In the genomic region with DNA sequence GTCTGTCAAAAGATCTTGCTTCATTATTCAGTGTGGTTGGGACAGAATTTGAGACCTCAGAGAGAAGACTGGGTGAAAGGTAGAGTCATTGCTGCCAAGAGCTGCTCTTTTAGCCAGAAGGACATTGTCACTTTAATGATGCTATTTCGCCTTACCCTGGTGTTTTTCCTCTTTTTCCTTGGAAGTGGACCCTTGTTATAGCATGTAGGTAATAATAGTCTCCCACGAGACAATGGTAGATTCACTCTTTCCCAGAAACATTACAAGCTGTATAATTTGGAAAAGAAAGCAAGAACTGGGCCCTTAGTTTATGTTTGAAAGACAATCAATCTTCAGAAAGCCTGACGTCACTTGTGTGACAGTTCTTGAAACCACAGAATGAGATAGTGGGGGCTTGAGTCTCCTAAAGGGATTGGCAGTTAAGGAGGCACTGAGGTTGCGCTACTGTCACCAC, we compare ENCODE assay signal across 1 cellular context.
A peak's percentile ranks its signal among the peaks of the same experiment; 100 is the strongest.
TF ChIP-seq lines count a peak whose summit lies in the region.

No MANE protein-coding gene starts in this region.

TF ChIP-seq in HEK293, 187 proteins besides CTCF, POLR2A, EP300 and RAD21 (continued from another document and continues in another):
- TF ChIP-seq, protein P1, sequence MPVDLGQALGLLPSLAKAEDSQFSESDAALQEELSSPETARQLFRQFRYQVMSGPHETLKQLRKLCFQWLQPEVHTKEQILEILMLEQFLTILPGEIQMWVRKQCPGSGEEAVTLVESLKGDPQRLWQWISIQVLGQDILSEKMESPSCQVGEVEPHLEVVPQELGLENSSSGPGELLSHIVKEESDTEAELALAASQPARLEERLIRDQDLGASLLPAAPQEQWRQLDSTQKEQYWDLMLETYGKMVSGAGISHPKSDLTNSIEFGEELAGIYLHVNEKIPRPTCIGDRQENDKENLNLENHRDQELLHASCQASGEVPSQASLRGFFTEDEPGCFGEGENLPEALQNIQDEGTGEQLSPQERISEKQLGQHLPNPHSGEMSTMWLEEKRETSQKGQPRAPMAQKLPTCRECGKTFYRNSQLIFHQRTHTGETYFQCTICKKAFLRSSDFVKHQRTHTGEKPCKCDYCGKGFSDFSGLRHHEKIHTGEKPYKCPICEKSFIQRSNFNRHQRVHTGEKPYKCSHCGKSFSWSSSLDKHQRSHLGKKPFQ (tag by site-specific recombination; IDR thresholded peaks at IDR 0.05), result 0 out of 2 replicates have a peak, but pooled peaks have one; percentile 40
- no peak for TF ChIP-seq ZNF292 (tag by site-specific recombination; IDR thresholded peaks at IDR 0.05; ENCODE audit: borderline replicate concordance, low read depth)
- no peak for TF ChIP-seq ZIC2 (tag by site-specific recombination; IDR thresholded peaks at IDR 0.05)
- TF ChIP-seq GLIS2 (tag by site-specific recombination; IDR thresholded peaks at IDR 0.05), result peak; percentile 45
- no peak for TF ChIP-seq ZNF174 (tag by site-specific recombination; IDR thresholded peaks at IDR 0.05)
- no peak for TF ChIP-seq ZNF624 (tag by site-specific recombination; IDR thresholded peaks at IDR 0.05)
- TF ChIP-seq ZXDB (tag by site-specific recombination; IDR thresholded peaks at IDR 0.05), result peak; percentile 95
- TF ChIP-seq, protein P2, sequence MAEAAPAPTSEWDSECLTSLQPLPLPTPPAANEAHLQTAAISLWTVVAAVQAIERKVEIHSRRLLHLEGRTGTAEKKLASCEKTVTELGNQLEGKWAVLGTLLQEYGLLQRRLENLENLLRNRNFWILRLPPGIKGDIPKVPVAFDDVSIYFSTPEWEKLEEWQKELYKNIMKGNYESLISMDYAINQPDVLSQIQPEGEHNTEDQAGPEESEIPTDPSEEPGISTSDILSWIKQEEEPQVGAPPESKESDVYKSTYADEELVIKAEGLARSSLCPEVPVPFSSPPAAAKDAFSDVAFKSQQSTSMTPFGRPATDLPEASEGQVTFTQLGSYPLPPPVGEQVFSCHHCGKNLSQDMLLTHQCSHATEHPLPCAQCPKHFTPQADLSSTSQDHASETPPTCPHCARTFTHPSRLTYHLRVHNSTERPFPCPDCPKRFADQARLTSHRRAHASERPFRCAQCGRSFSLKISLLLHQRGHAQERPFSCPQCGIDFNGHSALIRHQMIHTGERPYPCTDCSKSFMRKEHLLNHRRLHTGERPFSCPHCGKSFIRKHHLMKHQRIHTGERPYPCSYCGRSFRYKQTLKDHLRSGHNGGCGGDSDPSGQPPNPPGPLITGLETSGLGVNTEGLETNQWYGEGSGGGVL (tag by site-specific recombination; IDR thresholded peaks at IDR 0.05), result 0 out of 2 replicates have a peak, but pooled peaks have one; percentile 31
- peak; percentile 79 for TF ChIP-seq ZBTB48 (tag by site-specific recombination; IDR thresholded peaks at IDR 0.05)
- peak; percentile 87 for TF ChIP-seq KLF10 (tag by site-specific recombination; IDR thresholded peaks at IDR 0.05)
- 0 out of 2 replicates have a peak, but pooled peaks have one; percentile 61 for TF ChIP-seq ZNF610 (tag by site-specific recombination; IDR thresholded peaks at IDR 0.05; ENCODE audit: borderline replicate concordance)
- no peak for TF ChIP-seq GLI4 (tag by site-specific recombination; IDR thresholded peaks at IDR 0.05)
- peak; percentile 72; the same call in 1 of the 2 replicates for TF ChIP-seq ZBTB17 (tag by site-specific recombination; IDR thresholded peaks at IDR 0.05)
- TF ChIP-seq, protein P3, sequence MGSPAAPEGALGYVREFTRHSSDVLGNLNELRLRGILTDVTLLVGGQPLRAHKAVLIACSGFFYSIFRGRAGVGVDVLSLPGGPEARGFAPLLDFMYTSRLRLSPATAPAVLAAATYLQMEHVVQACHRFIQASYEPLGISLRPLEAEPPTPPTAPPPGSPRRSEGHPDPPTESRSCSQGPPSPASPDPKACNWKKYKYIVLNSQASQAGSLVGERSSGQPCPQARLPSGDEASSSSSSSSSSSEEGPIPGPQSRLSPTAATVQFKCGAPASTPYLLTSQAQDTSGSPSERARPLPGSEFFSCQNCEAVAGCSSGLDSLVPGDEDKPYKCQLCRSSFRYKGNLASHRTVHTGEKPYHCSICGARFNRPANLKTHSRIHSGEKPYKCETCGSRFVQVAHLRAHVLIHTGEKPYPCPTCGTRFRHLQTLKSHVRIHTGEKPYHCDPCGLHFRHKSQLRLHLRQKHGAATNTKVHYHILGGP (tag by site-specific recombination; IDR thresholded peaks at IDR 0.05), result 0 out of 2 replicates have a peak, but pooled peaks have one; percentile 35
- TF ChIP-seq ZNF560 (tag by site-specific recombination; IDR thresholded peaks at IDR 0.05; ENCODE audit: borderline replicate concordance), result no peak
- TF ChIP-seq, protein P4, sequence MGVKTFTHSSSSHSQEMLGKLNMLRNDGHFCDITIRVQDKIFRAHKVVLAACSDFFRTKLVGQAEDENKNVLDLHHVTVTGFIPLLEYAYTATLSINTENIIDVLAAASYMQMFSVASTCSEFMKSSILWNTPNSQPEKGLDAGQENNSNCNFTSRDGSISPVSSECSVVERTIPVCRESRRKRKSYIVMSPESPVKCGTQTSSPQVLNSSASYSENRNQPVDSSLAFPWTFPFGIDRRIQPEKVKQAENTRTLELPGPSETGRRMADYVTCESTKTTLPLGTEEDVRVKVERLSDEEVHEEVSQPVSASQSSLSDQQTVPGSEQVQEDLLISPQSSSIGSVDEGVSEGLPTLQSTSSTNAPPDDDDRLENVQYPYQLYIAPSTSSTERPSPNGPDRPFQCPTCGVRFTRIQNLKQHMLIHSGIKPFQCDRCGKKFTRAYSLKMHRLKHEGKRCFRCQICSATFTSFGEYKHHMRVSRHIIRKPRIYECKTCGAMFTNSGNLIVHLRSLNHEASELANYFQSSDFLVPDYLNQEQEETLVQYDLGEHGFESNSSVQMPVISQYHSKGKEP (tag by site-specific recombination; IDR thresholded peaks at IDR 0.05), result peak; percentile 67
- TF ChIP-seq, protein P5, sequence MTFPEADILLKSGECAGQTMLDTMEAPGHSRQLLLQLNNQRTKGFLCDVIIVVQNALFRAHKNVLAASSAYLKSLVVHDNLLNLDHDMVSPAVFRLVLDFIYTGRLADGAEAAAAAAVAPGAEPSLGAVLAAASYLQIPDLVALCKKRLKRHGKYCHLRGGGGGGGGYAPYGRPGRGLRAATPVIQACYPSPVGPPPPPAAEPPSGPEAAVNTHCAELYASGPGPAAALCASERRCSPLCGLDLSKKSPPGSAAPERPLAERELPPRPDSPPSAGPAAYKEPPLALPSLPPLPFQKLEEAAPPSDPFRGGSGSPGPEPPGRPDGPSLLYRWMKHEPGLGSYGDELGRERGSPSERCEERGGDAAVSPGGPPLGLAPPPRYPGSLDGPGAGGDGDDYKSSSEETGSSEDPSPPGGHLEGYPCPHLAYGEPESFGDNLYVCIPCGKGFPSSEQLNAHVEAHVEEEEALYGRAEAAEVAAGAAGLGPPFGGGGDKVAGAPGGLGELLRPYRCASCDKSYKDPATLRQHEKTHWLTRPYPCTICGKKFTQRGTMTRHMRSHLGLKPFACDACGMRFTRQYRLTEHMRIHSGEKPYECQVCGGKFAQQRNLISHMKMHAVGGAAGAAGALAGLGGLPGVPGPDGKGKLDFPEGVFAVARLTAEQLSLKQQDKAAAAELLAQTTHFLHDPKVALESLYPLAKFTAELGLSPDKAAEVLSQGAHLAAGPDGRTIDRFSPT (tag by site-specific recombination; IDR thresholded peaks at IDR 0.05), result peak; percentile 87
- TF ChIP-seq, protein P6, sequence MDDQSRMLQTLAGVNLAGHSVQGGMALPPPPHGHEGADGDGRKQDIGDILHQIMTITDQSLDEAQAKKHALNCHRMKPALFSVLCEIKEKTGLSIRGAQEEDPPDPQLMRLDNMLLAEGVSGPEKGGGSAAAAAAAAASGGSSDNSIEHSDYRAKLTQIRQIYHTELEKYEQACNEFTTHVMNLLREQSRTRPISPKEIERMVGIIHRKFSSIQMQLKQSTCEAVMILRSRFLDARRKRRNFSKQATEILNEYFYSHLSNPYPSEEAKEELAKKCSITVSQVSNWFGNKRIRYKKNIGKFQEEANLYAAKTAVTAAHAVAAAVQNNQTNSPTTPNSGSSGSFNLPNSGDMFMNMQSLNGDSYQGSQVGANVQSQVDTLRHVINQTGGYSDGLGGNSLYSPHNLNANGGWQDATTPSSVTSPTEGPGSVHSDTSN (CRISPR knock-in tag; IDR thresholded peaks at IDR 0.05), result no peak
- TF ChIP-seq, protein P7, sequence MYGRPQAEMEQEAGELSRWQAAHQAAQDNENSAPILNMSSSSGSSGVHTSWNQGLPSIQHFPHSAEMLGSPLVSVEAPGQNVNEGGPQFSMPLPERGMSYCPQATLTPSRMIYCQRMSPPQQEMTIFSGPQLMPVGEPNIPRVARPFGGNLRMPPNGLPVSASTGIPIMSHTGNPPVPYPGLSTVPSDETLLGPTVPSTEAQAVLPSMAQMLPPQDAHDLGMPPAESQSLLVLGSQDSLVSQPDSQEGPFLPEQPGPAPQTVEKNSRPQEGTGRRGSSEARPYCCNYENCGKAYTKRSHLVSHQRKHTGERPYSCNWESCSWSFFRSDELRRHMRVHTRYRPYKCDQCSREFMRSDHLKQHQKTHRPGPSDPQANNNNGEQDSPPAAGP (tag by site-specific recombination; IDR thresholded peaks at IDR 0.05), result peak; percentile 95
- TF ChIP-seq ZNF114 (tag by site-specific recombination; IDR thresholded peaks at IDR 0.05), result no peak
- TF ChIP-seq ZBTB20 (tag by site-specific recombination; IDR thresholded peaks at IDR 0.05), result peak; percentile 77
- peak; percentile 99 for TF ChIP-seq FEZF1 (tag by site-specific recombination; IDR thresholded peaks at IDR 0.05)
- TF ChIP-seq ZNF121 (tag by site-specific recombination; IDR thresholded peaks at IDR 0.05), result peak; percentile 80; the same call in 1 of the 2 replicates
- TF ChIP-seq, protein P8, sequence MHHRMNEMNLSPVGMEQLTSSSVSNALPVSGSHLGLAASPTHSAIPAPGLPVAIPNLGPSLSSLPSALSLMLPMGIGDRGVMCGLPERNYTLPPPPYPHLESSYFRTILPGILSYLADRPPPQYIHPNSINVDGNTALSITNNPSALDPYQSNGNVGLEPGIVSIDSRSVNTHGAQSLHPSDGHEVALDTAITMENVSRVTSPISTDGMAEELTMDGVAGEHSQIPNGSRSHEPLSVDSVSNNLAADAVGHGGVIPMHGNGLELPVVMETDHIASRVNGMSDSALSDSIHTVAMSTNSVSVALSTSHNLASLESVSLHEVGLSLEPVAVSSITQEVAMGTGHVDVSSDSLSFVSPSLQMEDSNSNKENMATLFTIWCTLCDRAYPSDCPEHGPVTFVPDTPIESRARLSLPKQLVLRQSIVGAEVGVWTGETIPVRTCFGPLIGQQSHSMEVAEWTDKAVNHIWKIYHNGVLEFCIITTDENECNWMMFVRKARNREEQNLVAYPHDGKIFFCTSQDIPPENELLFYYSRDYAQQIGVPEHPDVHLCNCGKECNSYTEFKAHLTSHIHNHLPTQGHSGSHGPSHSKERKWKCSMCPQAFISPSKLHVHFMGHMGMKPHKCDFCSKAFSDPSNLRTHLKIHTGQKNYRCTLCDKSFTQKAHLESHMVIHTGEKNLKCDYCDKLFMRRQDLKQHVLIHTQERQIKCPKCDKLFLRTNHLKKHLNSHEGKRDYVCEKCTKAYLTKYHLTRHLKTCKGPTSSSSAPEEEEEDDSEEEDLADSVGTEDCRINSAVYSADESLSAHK (tag by site-specific recombination; IDR thresholded peaks at IDR 0.05), result peak; percentile 92
- 0 out of 2 replicates have a peak, but pooled peaks have one; percentile 53 for TF ChIP-seq ZNF837 (tag by site-specific recombination; IDR thresholded peaks at IDR 0.05)
- TF ChIP-seq SP7 (tag by site-specific recombination; IDR thresholded peaks at IDR 0.05), result peak; percentile 99
- TF ChIP-seq ZNF324 (tag by site-specific recombination; IDR thresholded peaks at IDR 0.05), result peak; percentile 89
- TF ChIP-seq ZNF555 (tag by site-specific recombination; conservative IDR thresholded peaks at IDR 0.05), result no peak
- peak; percentile 91 for TF ChIP-seq ZEB2 (tag by site-specific recombination; IDR thresholded peaks at IDR 0.05)
- peak; percentile 25; the same call in 1 of the 2 replicates for TF ChIP-seq PRDM1 (tag by site-specific recombination; IDR thresholded peaks at IDR 0.05)
- peak; percentile 56; the same call in 1 of the 2 replicates for TF ChIP-seq ZNF391 (tag by site-specific recombination; IDR thresholded peaks at IDR 0.05; ENCODE audit: borderline replicate concordance, low read depth)
- TF ChIP-seq ZNF2 (tag by site-specific recombination; IDR thresholded peaks at IDR 0.05), result peak; percentile 61; the same call in 1 of the 2 replicates
- peak; percentile 91 for TF ChIP-seq MEIS1 (CRISPR knock-in tag; IDR thresholded peaks at IDR 0.05; ENCODE audit: borderline replicate concordance)
- TF ChIP-seq BCL11A (tag by site-specific recombination; IDR thresholded peaks at IDR 0.05; ENCODE audit: low read depth), result peak; percentile 94
- peak; percentile 65; the same call in 1 of the 2 replicates for TF ChIP-seq MYNN (tag by site-specific recombination; IDR thresholded peaks at IDR 0.05; ENCODE audit: borderline replicate concordance)
- peak; percentile 67; the same call in 1 of the 2 replicates for TF ChIP-seq ZNF501 (tag by site-specific recombination; IDR thresholded peaks at IDR 0.05)
- TF ChIP-seq ZNF146 (tag by site-specific recombination; IDR thresholded peaks at IDR 0.05), result no peak
- TF ChIP-seq, protein P9, sequence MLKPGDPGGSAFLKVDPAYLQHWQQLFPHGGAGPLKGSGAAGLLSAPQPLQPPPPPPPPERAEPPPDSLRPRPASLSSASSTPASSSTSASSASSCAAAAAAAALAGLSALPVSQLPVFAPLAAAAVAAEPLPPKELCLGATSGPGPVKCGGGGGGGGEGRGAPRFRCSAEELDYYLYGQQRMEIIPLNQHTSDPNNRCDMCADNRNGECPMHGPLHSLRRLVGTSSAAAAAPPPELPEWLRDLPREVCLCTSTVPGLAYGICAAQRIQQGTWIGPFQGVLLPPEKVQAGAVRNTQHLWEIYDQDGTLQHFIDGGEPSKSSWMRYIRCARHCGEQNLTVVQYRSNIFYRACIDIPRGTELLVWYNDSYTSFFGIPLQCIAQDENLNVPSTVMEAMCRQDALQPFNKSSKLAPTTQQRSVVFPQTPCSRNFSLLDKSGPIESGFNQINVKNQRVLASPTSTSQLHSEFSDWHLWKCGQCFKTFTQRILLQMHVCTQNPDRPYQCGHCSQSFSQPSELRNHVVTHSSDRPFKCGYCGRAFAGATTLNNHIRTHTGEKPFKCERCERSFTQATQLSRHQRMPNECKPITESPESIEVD (tag by site-specific recombination; IDR thresholded peaks at IDR 0.05), result peak; percentile 99
- TF ChIP-seq, protein P10, sequence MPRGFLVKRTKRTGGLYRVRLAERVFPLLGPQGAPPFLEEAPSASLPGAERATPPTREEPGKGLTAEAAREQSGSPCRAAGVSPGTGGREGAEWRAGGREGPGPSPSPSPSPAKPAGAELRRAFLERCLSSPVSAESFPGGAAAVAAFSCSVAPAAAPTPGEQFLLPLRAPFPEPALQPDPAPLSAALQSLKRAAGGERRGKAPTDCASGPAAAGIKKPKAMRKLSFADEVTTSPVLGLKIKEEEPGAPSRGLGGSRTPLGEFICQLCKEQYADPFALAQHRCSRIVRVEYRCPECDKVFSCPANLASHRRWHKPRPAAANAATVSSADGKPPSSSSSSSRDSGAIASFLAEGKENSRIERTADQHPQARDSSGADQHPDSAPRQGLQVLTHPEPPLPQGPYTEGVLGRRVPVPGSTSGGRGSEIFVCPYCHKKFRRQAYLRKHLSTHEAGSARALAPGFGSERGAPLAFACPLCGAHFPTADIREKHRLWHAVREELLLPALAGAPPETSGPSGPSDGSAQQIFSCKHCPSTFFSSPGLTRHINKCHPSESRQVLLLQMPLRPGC (tag by site-specific recombination; IDR thresholded peaks at IDR 0.05), result peak; percentile 84
- TF ChIP-seq ZFP69B (tag by site-specific recombination; IDR thresholded peaks at IDR 0.05), result peak; percentile 94
- TF ChIP-seq, protein P11, sequence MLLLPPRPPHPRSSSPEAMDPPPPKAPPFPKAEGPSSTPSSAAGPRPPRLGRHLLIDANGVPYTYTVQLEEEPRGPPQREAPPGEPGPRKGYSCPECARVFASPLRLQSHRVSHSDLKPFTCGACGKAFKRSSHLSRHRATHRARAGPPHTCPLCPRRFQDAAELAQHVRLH (tag by site-specific recombination; IDR thresholded peaks at IDR 0.05), result peak; percentile 90
- no peak for TF ChIP-seq ZBTB7A (tag by site-specific recombination; IDR thresholded peaks at IDR 0.05; ENCODE audit: low read depth)
- peak; percentile 55 for TF ChIP-seq ZNF335 (tag by site-specific recombination; conservative IDR thresholded peaks at IDR 0.05)
